In genomic region chr3:14407203-14407602, GRCh38 we compare ENCODE assay signal across 24 cellular contexts. TPM values are rescaled to one million over a fixed set of nuclear protein-coding genes. Genes with fewer than 3 reads are reported as not detected.
DNase-seq lines count a peak whose midpoint lies in the region; ATAC-seq and TF ChIP-seq lines count a peak whose summit lies in the region.
"Had no signal": no experiment of that assay in that cellular context is flagged by ENCODE, and none has a peak within 500 bp of the region (broad histone marks: within the 10 kb centered on the region; RNA-seq: fewer than 3 reads in every experiment).

No MANE protein-coding gene starts in this region.

- H3K27ac Mint-ChIP-seq in CD14-positive monocyte = peak overlapping the region in 4 of 7 donors; percentile 43 to 85 (median 54)
- H3K27ac Mint-ChIP-seq in T-helper 17 cell = peak overlapping the region; percentile 82
- peak overlapping the region in 1 of 3 experiments; percentile 35 for H3K27ac Mint-ChIP-seq in nephron
- H3K27ac Mint-ChIP-seq: GM23338 had no signal

- H3K36me3 Mint-ChIP-seq in CD14-positive monocyte (peaks cover 54 to 64% of the 10 kb centered on the region in 2 donors), T-helper 17 cell (ENCODE audit: low read depth) (peaks cover 9% of the 10 kb centered on the region), nephron (ENCODE audit: low read depth) (peaks cover 14% of the 10 kb centered on the region)

- peak overlapping the region; percentile 87 for H3K27ac ChIP-seq in DOHH2 (ENCODE audit: low read depth, low read length)
- H3K27ac ChIP-seq: sigmoid colon, thoracic aorta had no signal

- H3K4me1 ChIP-seq in DOHH2 (ENCODE audit: control insufficient read depth, low read length) = peaks cover 79% of the 10 kb centered on the region

- H3K27me3 ChIP-seq in DOHH2 (ENCODE audit: control insufficient read depth, low read length) = no peaks in the 10 kb centered on the region
- H3K27me3 ChIP-seq: sigmoid colon had no signal

- peaks cover 0 to 2% (median under 1%) of the 10 kb centered on the region in 3 donors for H3K27me3 Mint-ChIP-seq in CD14-positive monocyte (ENCODE audit: low read depth in 3 of 3)
- H3K27me3 Mint-ChIP-seq in T-helper 17 cell = no peaks in the 10 kb centered on the region
- H3K27me3 Mint-ChIP-seq in nephron (ENCODE audit: low read depth) = peaks cover 30% of the 10 kb centered on the region

- H4K20me1 ChIP-seq in DOHH2 (ENCODE audit: control insufficient read depth, insufficient read depth, low read depth, low read length) = peaks cover 24% of the 10 kb centered on the region

- H3K9me3 ChIP-seq in DOHH2 (ENCODE audit: control insufficient read depth, insufficient read depth, low read length) = no peaks in the 10 kb centered on the region
- no peaks in the 10 kb centered on the region for H3K9me3 ChIP-seq in T-helper 17 cell (ENCODE audit: control insufficient read depth, low read length, poor library complexity, severe bottlenecking)
- H3K9me3 ChIP-seq: sigmoid colon, thoracic aorta had no signal

- intact Hi-C loops in CD14-positive monocyte (cut with micrococcal nuclease) = no loop called here

- peak overlapping the region; percentile 98 for H3K4me3 ChIP-seq in DOHH2 (ENCODE audit: low read length)
- H3K4me3 ChIP-seq: GM23338, sigmoid colon, thoracic aorta had no signal

- DNase-seq in CD14-positive monocyte (ENCODE audit: low spot score) (no peak), T-helper 17 cell (no peak)
- DNase-seq: activated CD4-positive, alpha-beta T cell treated with anti-CD3 and anti-CD28 coated beads for 1 hour; activated CD8-positive, alpha-beta T cell treated with anti-CD3 and anti-CD28 coated beads, Interleukin-2, amount 10 ng/mL, durations not matched to agents 7 days and 5 days; activated naive CD4-positive, alpha-beta T cell treated with anti-CD3 and anti-CD28 coated beads, Interleukin-2, amount 50 U/mL, for 16 hours; caudate nucleus; CD8-positive, alpha-beta T cell; DMS153; hippocampal formation; KBM-7; NCI-H1417 treated with DMSO at 0.1 percent for 48 hours; NCI-H2081 treated with DMSO at 0.1 percent for 48 hours; NCI-H226; sigmoid colon; stimulated activated CD4-positive, alpha-beta T cell treated with anti-CD3 and anti-CD28 coated beads, Interleukin-4, amount 100 ng/mL, for 24 hours; stimulated activated naive CD4-positive, alpha-beta T cell had no signal

- H3K4me1 Mint-ChIP-seq in CD14-positive monocyte (peaks cover 72% of the 10 kb centered on the region), T-helper 17 cell (peaks cover 47% of the 10 kb centered on the region), nephron (peaks cover 33% of the 10 kb centered on the region)

- H3K9me2 ChIP-seq in DOHH2 (replicated peaks; ENCODE audit: control insufficient read depth, low read length) = no peaks in the 10 kb centered on the region

- H3F3A ChIP-seq in DOHH2 (ENCODE audit: control insufficient read depth, insufficient read depth) = peaks cover 18% of the 10 kb centered on the region

- H3K36me3 ChIP-seq in DOHH2 (ENCODE audit: control insufficient read depth, low read length) = peaks cover 79% of the 10 kb centered on the region
- H3K36me3 ChIP-seq: sigmoid colon had no signal

- H3K79me2 ChIP-seq in DOHH2 (ENCODE audit: control insufficient read depth, low read length) = peaks cover 97% of the 10 kb centered on the region

- H3K4me3 Mint-ChIP-seq in CD14-positive monocyte (no peak overlapping the region), T-helper 17 cell (no peak overlapping the region), nephron (peak overlapping the region in 2 of 3 experiments; percentile 43 to 55)
- H3K4me3 Mint-ChIP-seq: activated CD8-positive, alpha-beta T cell treated with anti-CD3 and anti-CD28 coated beads, Interleukin-2, amount 10 ng/mL, durations not matched to agents 7 days and 5 days; CD8-positive, alpha-beta T cell; GM23338; T-helper 1 cell treated with Interleukin-12 subunit alpha and Interleukin-12 subunit beta and Interleukin-4 antibody, amounts not matched to agents 30 μg/mL and 1 μg/mL, for 36 hours had no signal

- H3K4me2 ChIP-seq in DOHH2 (ENCODE audit: low read length) = peak overlapping the region; percentile 82

- ATAC-seq in T-helper 17 cell (no peak), HG02588 (IDR thresholded peaks at IDR 0.05; ENCODE audit: unreplicated experiment) (no peak), HG02571 (IDR thresholded peaks at IDR 0.05; ENCODE audit: unreplicated experiment) (no peak), HG02759 (IDR thresholded peaks at IDR 0.05; ENCODE audit: unreplicated experiment) (no peak)
- ATAC-seq: activated CD8-positive, alpha-beta T cell treated with anti-CD3 and anti-CD28 coated beads, Interleukin-2, amount 10 ng/mL, durations not matched to agents 7 days and 5 days; CD8-positive, alpha-beta T cell; GM23338 had no signal

- peaks cover 0 to 3% (median 0%) of the 10 kb centered on the region in 7 donors for H3K9me3 Mint-ChIP-seq in CD14-positive monocyte
- no peaks in the 10 kb centered on the region for H3K9me3 Mint-ChIP-seq in nephron
- H3K9me3 Mint-ChIP-seq: CD8-positive, alpha-beta T cell; GM23338; T-helper 1 cell treated with Interleukin-12 subunit alpha and Interleukin-12 subunit beta and Interleukin-4 antibody, amounts not matched to agents 30 μg/mL and 1 μg/mL, for 36 hours had no signal

- TF ChIP-seq CTCF in CD14-positive monocyte (IDR thresholded peaks at IDR 0.05) (no peak), DOHH2 (IDR thresholded peaks at IDR 0.05; ENCODE audit: low read depth, low read length, poor library complexity, severe bottlenecking) (no peak), nephron (IDR thresholded peaks at IDR 0.05; ENCODE audit: unreplicated experiment in 3 of 3) (no peak)

RNA-seq across cellular contexts. Expression of gene SLC6A6, which starts 4.8 kb away (rescaled TPM):
- 10 to 100 TPM; 18.4 to 24.5 TPM for polyA plus RNA-seq in CD14-positive monocyte
- 10 to 100 TPM; 51.8 to 68.6 TPM for total RNA-seq in T-helper 17 cell

Comparison
In these comparisons a context has a peak if more than half of its experiments do, and no peak if none do; other contexts are left out.
1. H3K4me3 Mint-ChIP-seq: peak in nephron (2 of 3); none in CD14-positive monocyte (0 of 2) and T-helper 17 cell (single experiment).